In the genomic region with DNA sequence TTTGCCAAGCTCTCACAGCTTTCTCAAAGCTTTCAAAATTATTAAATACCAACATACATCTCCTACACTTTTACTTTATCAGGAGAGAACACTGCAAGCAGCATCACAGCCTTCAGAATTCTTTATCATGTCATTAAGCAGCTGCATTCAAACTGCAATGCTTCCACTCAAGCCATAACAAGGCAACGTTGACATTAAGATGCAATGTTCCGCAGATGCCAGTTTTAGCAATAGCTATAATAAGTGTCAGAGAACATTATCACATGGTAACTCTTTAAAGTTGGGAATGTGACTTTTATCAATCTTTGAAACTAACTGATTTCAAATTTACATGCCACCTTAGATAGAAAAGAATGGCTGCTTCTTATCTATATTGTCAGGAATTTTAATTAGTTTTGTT, we compare ENCODE assay signal across 21 cellular contexts.
"Had no signal": no experiment of that assay in that cellular context is flagged by ENCODE, and none has a peak within 500 bp of the region (broad histone marks: within the 10 kb centered on the region; RNA-seq: fewer than 3 reads in every experiment).

No MANE protein-coding gene starts in this region.

- H3K9ac ChIP-seq: neural progenitor cell had no signal

- H3K4me1 ChIP-seq: neural progenitor cell, psoas muscle, right lobe of liver, thyroid gland, vagina had no signal

- H3K9me3 ChIP-seq: ovary, psoas muscle, right lobe of liver, thyroid gland, vagina had no signal

- H3K4me2 ChIP-seq: hepatocyte, neural progenitor cell had no signal

- ATAC-seq: left colon; naive thymus-derived CD4-positive, alpha-beta T cell; psoas muscle; right lobe of liver; stimulated activated naive CD8-positive, alpha-beta T cell treated with anti-CD3 and anti-CD28 coated beads, Interleukin-15, amount 100 ng/mL, for 72 hours had no signal

- H2AFZ ChIP-seq: hepatocyte, neural progenitor cell had no signal

- DNase-seq: dorsolateral prefrontal cortex; effector CD4-positive, alpha-beta T cell; left colon; mesenchymal stem cell; midbrain; naive thymus-derived CD4-positive, alpha-beta T cell; occipital lobe; ovary; posterior cingulate gyrus; psoas muscle; right lobe of liver; small intestine; stimulated activated CD4-positive, alpha-beta T cell treated with anti-CD3 and anti-CD28 coated beads, Interleukin-15, amount 100 ng/mL, for 24 hours; stimulated activated CD4-positive, alpha-beta T cell treated with anti-CD3 and anti-CD28 coated beads, Interleukin-2, amount 100 ng/mL, for 48 hours; stimulated activated naive CD4-positive, alpha-beta T cell; stimulated activated naive CD8-positive, alpha-beta T cell treated with anti-CD3 and anti-CD28 coated beads, Interleukin-15, amount 100 ng/mL, for 72 hours; thyroid gland had no signal

- H3K27ac ChIP-seq: hepatocyte, neural progenitor cell, ovary, psoas muscle, right lobe of liver, thyroid gland, vagina had no signal

- H3K27me3 ChIP-seq: dorsolateral prefrontal cortex, hepatocyte, neural progenitor cell, ovary, right lobe of liver, thyroid gland, vagina had no signal

- H3K36me3 ChIP-seq: neural progenitor cell, ovary, right lobe of liver, thyroid gland, vagina had no signal

- H3K4me3 ChIP-seq: dorsolateral prefrontal cortex, hepatocyte, lung, neural progenitor cell, ovary, psoas muscle, right lobe of liver, thyroid gland, vagina had no signal
